In genomic region chr16:74107795-74108610, GRCh38 we compare ENCODE assay signal across 8 cellular contexts.
DNase-seq lines count a peak whose midpoint lies in the region; ATAC-seq and TF ChIP-seq lines count a peak whose summit lies in the region.

No MANE protein-coding gene starts in this region.

- H3K27me3 ChIP-seq in adipocyte (replicated peaks; ENCODE audit: control insufficient read depth, insufficient read depth, low read length) (no peaks in the 10 kb centered on the region), thoracic aorta (replicated peaks; ENCODE audit: insufficient read depth) (no peaks in the 10 kb centered on the region)

- H3K4me3 ChIP-seq in AG10803 (ENCODE audit: low read length) (no peak overlapping the region), GM12865 (ENCODE audit: low read depth, low read length) (no peak overlapping the region), adipocyte (ENCODE audit: low read length) (peak overlapping the region; percentile 64), thoracic aorta (no peak overlapping the region)

- DNase-seq in AG10803 (ENCODE audit: low read depth) (peak; percentile 11), GM12865 (ENCODE audit: low read depth) (peak; percentile 48), NOMO-1 treated with dmso at 0.1 percent for 144 hours (lab: John Stamatoyannopoulos, UW; ENCODE audit: unreplicated experiment) (peak; percentile 66), adipocyte (ENCODE audit: low read depth) (peak; percentile 7), left kidney (ENCODE audit: low read depth, low spot score) (peak; percentile 60), thoracic aorta (ENCODE audit: low spot score) (no peak), occipital lobe (lab: John Stamatoyannopoulos, UW) (no peak)

- H3K36me3 ChIP-seq in adipocyte (ENCODE audit: control insufficient read depth, insufficient read depth, low read length, severe bottlenecking) (no peaks in the 10 kb centered on the region), thoracic aorta (no peaks in the 10 kb centered on the region)

- TF ChIP-seq CTCF in AG10803 (conservative IDR thresholded peaks at IDR 0.05; ENCODE audit: low read length) (peak; percentile 48), GM12865 (IDR thresholded peaks at IDR 0.05; ENCODE audit: insufficient read depth, low read depth, low read length, missing control alignments) (peak; percentile 60), thoracic aorta (IDR thresholded peaks at IDR 0.05) (peak; percentile 10)

- H3K27ac ChIP-seq in thoracic aorta: no peak overlapping the region

- H3K9me3 ChIP-seq in adipocyte (ENCODE audit: control insufficient read depth, low read length) (no peaks in the 10 kb centered on the region), thoracic aorta (no peaks in the 10 kb centered on the region)

- no peak overlapping the region for H3K9ac ChIP-seq in adipocyte (ENCODE audit: low read length)

- H3K4me1 ChIP-seq in adipocyte (ENCODE audit: control insufficient read depth, insufficient read depth, low read length): peaks cover 4% of the 10 kb centered on the region
- no peaks in the 10 kb centered on the region for H3K4me1 ChIP-seq in thoracic aorta (ENCODE audit: control insufficient read depth in 1 of 2, low read depth in 2 of 2)

- ATAC-seq in HG02870 (IDR thresholded peaks at IDR 0.05; ENCODE audit: unreplicated experiment) (peak; percentile 75), thoracic aorta (ENCODE audit: insufficient number of reproducible peaks, low FRiP score, low read depth) (no peak)

Comparison
In these comparisons a context has a peak if more than half of its experiments do, and no peak if none do; other contexts are left out.
1. DNase-seq: peak in AG10803 (single experiment), GM12865 (single experiment), NOMO-1 treated with dmso at 0.1 percent for 144 hours (single experiment), adipocyte (single experiment) and left kidney (single experiment); none in thoracic aorta (single experiment) and occipital lobe (single experiment).
2. CTCF ChIP-seq: peak in every context shown above with its lines; median percentile 60 in GM12865; 48 in AG10803; 10 in thoracic aorta.